Comparison of ENCODE assay signal across 1 cellular context in the genomic region with DNA sequence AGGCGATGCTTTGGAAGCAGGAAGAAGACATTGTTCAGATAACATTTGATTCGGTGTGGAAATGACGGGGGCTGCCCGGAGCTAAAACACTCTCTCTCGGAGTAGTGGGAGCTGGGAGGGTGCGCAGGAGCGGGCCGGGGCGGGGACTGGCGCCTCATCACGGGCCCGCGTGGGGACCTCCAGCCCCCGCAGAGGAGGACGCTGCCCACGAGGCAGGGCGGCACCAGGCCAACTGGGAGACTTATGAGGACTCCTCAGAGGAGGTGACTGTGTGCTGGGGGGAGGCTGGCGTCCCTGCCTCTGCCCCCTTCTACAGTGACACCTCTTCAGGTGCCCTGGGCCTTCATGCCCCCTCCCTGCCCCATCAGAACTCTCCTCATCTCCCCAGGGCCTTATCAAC.
TF ChIP-seq lines count a peak whose summit lies in the region.

No MANE protein-coding gene starts in this region.

TF ChIP-seq in endothelial cell of umbilical vein, 7 proteins besides CTCF, POLR2A, EP300 and RAD21:
- no peak for TF ChIP-seq EZH2 (IDR thresholded peaks at IDR 0.05; ENCODE audit: borderline replicate concordance, low read depth, low read length, severe bottlenecking)
